Comparison of ENCODE assay signal across 8 cellular contexts in the genomic region with DNA sequence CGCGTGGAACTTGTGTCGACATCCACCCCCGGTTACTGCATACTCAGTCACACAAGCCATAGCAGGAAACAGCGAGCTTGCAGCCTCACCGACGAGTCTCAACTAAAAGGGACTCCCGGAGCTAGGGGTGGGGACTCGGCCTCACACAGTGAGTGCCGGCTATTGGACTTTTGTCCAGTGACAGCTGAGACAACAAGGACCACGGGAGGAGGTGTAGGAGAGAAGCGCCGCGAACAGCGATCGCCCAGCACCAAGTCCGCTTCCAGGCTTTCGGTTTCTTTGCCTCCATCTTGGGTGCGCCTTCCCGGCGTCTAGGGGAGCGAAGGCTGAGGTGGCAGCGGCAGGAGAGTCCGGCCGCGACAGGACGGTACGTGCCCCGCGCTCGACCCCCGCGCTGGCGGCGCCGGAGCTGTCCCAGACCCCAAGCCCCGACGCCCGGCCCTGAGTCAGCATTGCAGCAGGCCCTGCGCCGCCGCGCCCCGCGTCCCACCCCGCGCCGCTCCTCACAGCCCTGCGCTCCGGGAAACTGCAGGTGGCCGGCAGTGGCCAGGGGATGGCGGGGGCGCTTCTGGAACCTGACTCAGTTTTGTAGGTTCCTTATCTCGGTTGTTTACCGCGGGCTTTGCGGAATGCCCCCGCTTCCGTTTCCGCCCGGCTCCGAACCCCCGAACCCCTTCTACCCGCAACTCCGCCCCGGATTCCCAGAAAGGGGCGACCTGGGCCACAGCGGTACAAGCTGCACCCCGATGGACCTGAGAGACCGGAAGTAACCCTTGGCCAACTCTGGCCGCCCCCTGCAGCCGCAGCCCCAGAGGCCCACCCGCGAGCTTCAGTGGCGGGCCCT. TPM values are rescaled to one million over a fixed set of nuclear protein-coding genes. Genes with fewer than 3 reads are reported as not detected.
DNase-seq lines count a peak whose midpoint lies in the region; ATAC-seq and TF ChIP-seq lines count a peak whose summit lies in the region.

TSS of gene CFLAR (plus strand) at position 50 of the 844 bp plus-strand sequence. CDS start 13,702 bp downstream, outside the sequence.

- no peaks in the 10 kb centered on the region for H3K9me3 Mint-ChIP-seq in dendritic cell treated with granulocyte-macrophage colony-stimulating factor and Interleukin-4, amounts not matched to agents 40 ng/mL and 50 ng/mL, for 4 days

- CTCF ChIA-PET in AG04450 (lab: Charles Lee) = interaction anchor here (0.6 to 4.2 kb wide), 4 partner anchors 42 to 206 kb away, joined by 3 to 43 read pairs (median 3); no protein-coding TSS in a partner anchor

- peaks cover 34% of the 10 kb centered on the region for H3K4me1 Mint-ChIP-seq in dendritic cell treated with granulocyte-macrophage colony-stimulating factor and Interleukin-4, amounts not matched to agents 40 ng/mL and 50 ng/mL, for 4 days (ENCODE audit: low read depth)

- POLR2A ChIA-PET in AG04450 (lab: Yijun Ruan, JAX) = interaction anchor here (1.0 to 2.5 kb wide), 6 partner anchors 14 to 152 kb away, joined by 3 to 17 read pairs (median 8); no protein-coding TSS in a partner anchor

- ATAC-seq in GM18873 (IDR thresholded peaks at IDR 0.05; ENCODE audit: low FRiP score, unreplicated experiment) = peak; percentile 29
- peak; percentile 24 for ATAC-seq in HG03135 (IDR thresholded peaks at IDR 0.05; ENCODE audit: unreplicated experiment)

- TF ChIP-seq RAD21 in liver (IDR thresholded peaks at IDR 0.05) = peak in 1 of 2 donors; percentile 37

- DNase-seq in AG04450 (ENCODE audit: low read depth, low spot score) (peak; percentile 26), NCI-H510A (lab: John Stamatoyannopoulos, UW) (peak; percentile 58)
- peak; percentile 68 for DNase-seq in activated CD4-positive, alpha-beta T cell treated with anti-CD3 and anti-CD28 coated beads, Interleukin-2, amount 50 U/mL, for 1 hour
- DNase-seq in stimulated activated CD4-positive, alpha-beta T cell treated with anti-CD3 and anti-CD28 coated beads, Interleukin-4, amount 100 ng/mL, for 4 hours = peak; percentile 65 to 73

- H3K9ac ChIP-seq in liver (ENCODE audit: low read depth in 1 of 2, low read length in 2 of 2) = peak within 1 kb of the TSS; percentile 84 to 93

- no peaks in the 10 kb centered on the region for H3K36me3 ChIP-seq in liver (ENCODE audit: control insufficient read depth in 4 of 4, insufficient read depth in 3 of 4, low read depth in 1 of 4, low read length in 3 of 4)

- H3K27me3 ChIP-seq in AG04450 (ENCODE audit: control insufficient read depth, insufficient read depth, low read length) (no peaks in the 10 kb centered on the region), liver (ENCODE audit: control insufficient read depth in 4 of 4, insufficient read depth in 4 of 4, low read length in 3 of 4) (no peaks in the 10 kb centered on the region)

- H3K9me3 ChIP-seq in AG04450 (ENCODE audit: control insufficient read depth, insufficient read depth, low read length) (peaks cover 6% of the 10 kb centered on the region; the same call in 1 of the 2 replicates), liver (ENCODE audit: control insufficient read depth in 4 of 4, low read length in 3 of 4) (no peaks in the 10 kb centered on the region)

- H3K4me3 ChIP-seq in AG04450 (ENCODE audit: low read depth, low read length) = peak within 1 kb of the TSS; percentile 80
- H3K4me3 ChIP-seq in liver (ENCODE audit: low read depth in 1 of 3, low read length in 3 of 3) = peak within 1 kb of the TSS; percentile 60 to 96 (median 82)

- WGBS in liver = under 1% methylated on average over 75 of the region's 75 CpGs

- peak within 1 kb of the TSS; percentile 99 for H3K27ac ChIP-seq in AG04450 (ENCODE audit: low read depth, low read length)
- H3K27ac ChIP-seq in liver (ENCODE audit: low read depth in 1 of 2, low read length in 2 of 2) = peak within 1 kb of the TSS; percentile 98 to 99

- intact Hi-C loops in dendritic cell treated with granulocyte-macrophage colony-stimulating factor and Interleukin-4, amounts not matched to agents 40 ng/mL and 50 ng/mL, for 4 days (cut with micrococcal nuclease) = loop anchor here (2.0 to 5.0 kb wide), 3 partner anchors 14 to 61 kb away; partner anchors contain the start of genes HYCC2 and NDUFB3

- H3K4me1 ChIP-seq in liver (ENCODE audit: control insufficient read depth in 4 of 4, insufficient read depth in 4 of 4, low read length in 3 of 4) = peaks cover 5 to 31% (median 20%) of the 10 kb centered on the region in 4 donors

- no peak for TF ChIP-seq CTCF in AG04450 (IDR thresholded peaks at IDR 0.05; ENCODE audit: low read depth, low read length)
- no peak for TF ChIP-seq CTCF in liver (IDR thresholded peaks at IDR 0.05; ENCODE audit: low read depth, low read length, missing input control)

- H3K36me3 Mint-ChIP-seq in dendritic cell treated with granulocyte-macrophage colony-stimulating factor and Interleukin-4, amounts not matched to agents 40 ng/mL and 50 ng/mL, for 4 days (ENCODE audit: low read depth) = peaks cover 51% of the 10 kb centered on the region

- peak within 1 kb of the TSS; percentile 99 for H3K4me3 Mint-ChIP-seq in dendritic cell treated with granulocyte-macrophage colony-stimulating factor and Interleukin-4, amounts not matched to agents 40 ng/mL and 50 ng/mL, for 4 days

- no peaks in the 10 kb centered on the region for H3K27me3 Mint-ChIP-seq in dendritic cell treated with granulocyte-macrophage colony-stimulating factor and Interleukin-4, amounts not matched to agents 40 ng/mL and 50 ng/mL, for 4 days

- H3K27ac Mint-ChIP-seq in dendritic cell treated with granulocyte-macrophage colony-stimulating factor and Interleukin-4, amounts not matched to agents 40 ng/mL and 50 ng/mL, for 4 days = peak within 1 kb of the TSS; percentile 98

TF ChIP-seq in liver, 16 proteins besides CTCF, POLR2A, EP300 and RAD21 (continues in another document):
- no peak for TF ChIP-seq JUND (IDR thresholded peaks at IDR 0.05)
- TF ChIP-seq ZBTB33 (IDR thresholded peaks at IDR 0.05) = peak; percentile 6
- peak; percentile 44 for TF ChIP-seq NR2F2 (IDR thresholded peaks at IDR 0.05)
- peak; percentile 76 for TF ChIP-seq SP1 (IDR thresholded peaks at IDR 0.05)
- peak; percentile 14 for TF ChIP-seq FOXA2 (IDR thresholded peaks at IDR 0.05)
- peak; percentile 55 for TF ChIP-seq HNF4G (IDR thresholded peaks at IDR 0.05)
- peak; percentile 21 to 44 for TF ChIP-seq GABPA (IDR thresholded peaks at IDR 0.05 in 1 of 2, conservative IDR thresholded peaks at IDR 0.05 in 1 of 2)
- TF ChIP-seq, protein P1, sequence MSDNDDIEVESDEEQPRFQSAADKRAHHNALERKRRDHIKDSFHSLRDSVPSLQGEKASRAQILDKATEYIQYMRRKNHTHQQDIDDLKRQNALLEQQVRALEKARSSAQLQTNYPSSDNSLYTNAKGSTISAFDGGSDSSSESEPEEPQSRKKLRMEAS (IDR thresholded peaks at IDR 0.05) = peak; percentile 53
- no peak for TF ChIP-seq ATF3 (IDR thresholded peaks at IDR 0.05)
- TF ChIP-seq TAF1 (conservative IDR thresholded peaks at IDR 0.05) = peak; percentile 92
- TF ChIP-seq, protein P2, sequence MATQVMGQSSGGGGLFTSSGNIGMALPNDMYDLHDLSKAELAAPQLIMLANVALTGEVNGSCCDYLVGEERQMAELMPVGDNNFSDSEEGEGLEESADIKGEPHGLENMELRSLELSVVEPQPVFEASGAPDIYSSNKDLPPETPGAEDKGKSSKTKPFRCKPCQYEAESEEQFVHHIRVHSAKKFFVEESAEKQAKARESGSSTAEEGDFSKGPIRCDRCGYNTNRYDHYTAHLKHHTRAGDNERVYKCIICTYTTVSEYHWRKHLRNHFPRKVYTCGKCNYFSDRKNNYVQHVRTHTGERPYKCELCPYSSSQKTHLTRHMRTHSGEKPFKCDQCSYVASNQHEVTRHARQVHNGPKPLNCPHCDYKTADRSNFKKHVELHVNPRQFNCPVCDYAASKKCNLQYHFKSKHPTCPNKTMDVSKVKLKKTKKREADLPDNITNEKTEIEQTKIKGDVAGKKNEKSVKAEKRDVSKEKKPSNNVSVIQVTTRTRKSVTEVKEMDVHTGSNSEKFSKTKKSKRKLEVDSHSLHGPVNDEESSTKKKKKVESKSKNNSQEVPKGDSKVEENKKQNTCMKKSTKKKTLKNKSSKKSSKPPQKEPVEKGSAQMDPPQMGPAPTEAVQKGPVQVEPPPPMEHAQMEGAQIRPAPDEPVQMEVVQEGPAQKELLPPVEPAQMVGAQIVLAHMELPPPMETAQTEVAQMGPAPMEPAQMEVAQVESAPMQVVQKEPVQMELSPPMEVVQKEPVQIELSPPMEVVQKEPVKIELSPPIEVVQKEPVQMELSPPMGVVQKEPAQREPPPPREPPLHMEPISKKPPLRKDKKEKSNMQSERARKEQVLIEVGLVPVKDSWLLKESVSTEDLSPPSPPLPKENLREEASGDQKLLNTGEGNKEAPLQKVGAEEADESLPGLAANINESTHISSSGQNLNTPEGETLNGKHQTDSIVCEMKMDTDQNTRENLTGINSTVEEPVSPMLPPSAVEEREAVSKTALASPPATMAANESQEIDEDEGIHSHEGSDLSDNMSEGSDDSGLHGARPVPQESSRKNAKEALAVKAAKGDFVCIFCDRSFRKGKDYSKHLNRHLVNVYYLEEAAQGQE (IDR thresholded peaks at IDR 0.05) = peak; percentile 65
- no peak for TF ChIP-seq FOXA1 (IDR thresholded peaks at IDR 0.05)
- TF ChIP-seq HNF4A (conservative IDR thresholded peaks at IDR 0.05) = peak; percentile 77 to 82
- peak; percentile 36 to 45 for TF ChIP-seq RXRA (IDR thresholded peaks at IDR 0.05)
- peak; percentile 87 for TF ChIP-seq YY1 (IDR thresholded peaks at IDR 0.05)

RNA-seq across cellular contexts. Expression of gene CFLAR, which starts in this region (rescaled TPM):
- 32.7 and 36.3 TPM in 2 replicates for polyA plus RNA-seq in AG04450 (2011; rRNA removed)
- polyA minus RNA-seq in AG04450 (2011; rRNA and poly(A)+ RNA removed) = 69.2 and 71.5 TPM in 2 replicates
- 100 to 1,000 TPM in 1 of 2 donors, 10 to 100 TPM in 1; 34.0 to 169 TPM for total RNA-seq in liver
- 10 to 100 TPM; 24.4 to 56.9 TPM for polyA plus RNA-seq in liver

Comparison
In these comparisons a context has a peak if more than half of its experiments do, and no peak if none do; other contexts are left out.
1. Peak in every context shown above with its lines: DNase-seq, ATAC-seq, H3K4me3 ChIP-seq and H3K27ac ChIP-seq.